Comparison of ENCODE assay signal across 33 cellular contexts in the genomic region with DNA sequence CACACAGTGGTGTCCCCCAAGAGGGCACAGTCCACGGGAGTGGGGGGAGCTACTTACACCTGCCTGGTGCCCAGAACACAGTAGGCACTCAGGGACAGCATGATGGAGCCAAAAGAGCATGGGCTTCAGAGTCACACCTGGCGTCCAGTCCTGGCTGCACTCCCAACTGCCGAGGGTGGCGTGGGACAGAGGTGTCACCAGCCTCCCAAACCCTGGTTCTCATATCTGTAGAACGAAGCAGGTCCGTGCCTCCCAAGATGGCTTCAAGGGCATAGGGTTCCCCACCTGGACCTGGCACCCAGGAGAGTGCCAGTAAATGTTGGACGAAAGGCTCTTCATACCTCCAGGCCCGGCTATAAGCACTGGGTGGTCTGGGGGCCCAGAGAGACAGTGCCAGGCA. TPM values are rescaled to one million over a fixed set of nuclear protein-coding genes. Genes with fewer than 3 reads are reported as not detected.
"Had no signal": no experiment of that assay in that cellular context is flagged by ENCODE, and none has a peak within 500 bp of the region (broad histone marks: within the 10 kb centered on the region; RNA-seq: fewer than 3 reads in every experiment).

No MANE protein-coding gene starts in this region.

- H3K4me3 ChIP-seq: esophagus muscularis mucosa, gastrocnemius medialis had no signal

- FAIRE-seq: astrocyte, bronchial epithelial cell, colon had no signal

- H3K4me1 ChIP-seq: esophagus muscularis mucosa, foreskin keratinocyte had no signal

- H3K9me3 ChIP-seq: esophagus muscularis mucosa, gastrocnemius medialis had no signal

- H3K36me3 ChIP-seq: brain microvascular endothelial cell, esophagus muscularis mucosa, gastrocnemius medialis had no signal

- DNase-seq: activated B cell treated with CpG ODN at 0.5 μM for 24 hours; activated CD4-positive, alpha-beta T cell treated with anti-CD3 and anti-CD28 coated beads for 48 hours; activated CD4-positive, alpha-beta T cell treated with anti-CD3 and anti-CD28 coated beads, Interleukin-2, amount 50 U/mL, for 1 hour; activated CD4-positive, alpha-beta T cell treated with anti-CD3 and anti-CD28 coated beads, Interleukin-2, amount 50 U/mL, for 48 hours; activated CD8-positive, alpha-beta memory T cell treated with anti-CD3 and anti-CD28 coated beads for 24 hours; activated CD8-positive, alpha-beta T cell treated with anti-CD3 and anti-CD28 coated beads for 36 hours; activated effector memory CD4-positive, alpha-beta T cell treated with Interleukin-2 at 50 U/mL for 16 hours; activated gamma-delta T cell treated with Interleukin-2 at 50 U/mL for 16 hours; activated naive CD4-positive, alpha-beta T cell treated with anti-CD3 and anti-CD28 coated beads, Interleukin-2, amount 50 U/mL, for 16 hours; activated naive CD4-positive, alpha-beta T cell treated with Interleukin-2 at 50 U/mL for 16 hours; activated T-cell treated with anti-CD3 and anti-CD28 coated beads, Interleukin-2, amount 50 U/mL, for 4 hours; amniotic stem cell; anterior cingulate cortex; brain microvascular endothelial cell; cortex of kidney; dermis blood vessel endothelial cell; effector CD4-positive, alpha-beta T cell; effector memory CD8-positive, alpha-beta T cell; erythroblast; foreskin keratinocyte; gastrocnemius medialis; T-helper 1 cell; T-helper 17 cell; T1000; WERI-Rb-1 had no signal

- H3K27ac ChIP-seq: brain microvascular endothelial cell, esophagus muscularis mucosa, foreskin keratinocyte, gastrocnemius medialis, WERI-Rb-1 had no signal

RNA-seq across cellular contexts. Expression of gene HRH3, which starts 8.9 kb away (rescaled TPM):
- total RNA-seq: activated B cell treated with CpG ODN at 0.5 μM for 24 hours; activated CD8-positive, alpha-beta T cell treated with anti-CD3 and anti-CD28 coated beads for 36 hours; activated T-cell treated with anti-CD3 and anti-CD28 coated beads, Interleukin-2, amount 50 U/mL, for 4 hours; activated T-helper 17 cell treated with anti-CD3 and anti-CD28 coated beads, Interleukin-2, amount 50 U/mL, for 72 hours; bronchial epithelial cell; cardiac septum; chondrocyte; dermis blood vessel endothelial cell; esophagus muscularis mucosa; foreskin keratinocyte; gastrocnemius medialis; glomerular endothelial cell; T-helper 17 cell had no signal
- polyA plus RNA-seq: foreskin keratinocyte had no signal
